Comparison of ENCODE assay signal across 24 cellular contexts in genomic region chr7:18004372-18004771, GRCh38. TPM values are rescaled to one million over a fixed set of nuclear protein-coding genes. Genes with fewer than 3 reads are reported as not detected.
A peak's percentile ranks its signal among the peaks of the same experiment; 100 is the strongest.
DNase-seq lines count a peak whose midpoint lies in the region; ATAC-seq and TF ChIP-seq lines count a peak whose summit lies in the region.
"Had no signal": no experiment of that assay in that cellular context is flagged by ENCODE, and none has a peak within 500 bp of the region (broad histone marks: within the 10 kb centered on the region; RNA-seq: fewer than 3 reads in every experiment).

No MANE protein-coding gene starts in this region.

- H3K27ac Mint-ChIP-seq in activated CD4-positive, alpha-beta T cell treated with anti-CD3 and anti-CD28 coated beads, Interleukin-2, amount 10 ng/mL, durations not matched to agents 24 days and 14 days, result no peak overlapping the region
- H3K27ac Mint-ChIP-seq: CD4-positive, alpha-beta T cell had no signal

- no peaks in the 10 kb centered on the region for H3K4me1 ChIP-seq in gastroesophageal sphincter
- H3K4me1 ChIP-seq: BLaER1 had no signal

- no peak overlapping the region for H3K4me3 Mint-ChIP-seq in activated CD4-positive, alpha-beta T cell treated with anti-CD3 and anti-CD28 coated beads, Interleukin-2, amount 10 ng/mL, durations not matched to agents 24 days and 14 days
- H3K4me3 Mint-ChIP-seq: CD4-positive, alpha-beta T cell had no signal

- peak; percentile 4 for TF ChIP-seq CTCF in retinal pigment epithelial cell (conservative IDR thresholded peaks at IDR 0.05; ENCODE audit: low read depth, low read length)
- no peak for TF ChIP-seq CTCF in gastroesophageal sphincter (IDR thresholded peaks at IDR 0.05)

- no peaks in the 10 kb centered on the region for H3K27me3 ChIP-seq in gastroesophageal sphincter
- H3K27me3 ChIP-seq: BLaER1 had no signal

- no peaks in the 10 kb centered on the region for H3K9me3 ChIP-seq in gastroesophageal sphincter
- H3K9me3 ChIP-seq: BLaER1 had no signal

- H3K9me3 Mint-ChIP-seq in activated CD4-positive, alpha-beta T cell treated with anti-CD3 and anti-CD28 coated beads, Interleukin-2, amount 10 ng/mL, durations not matched to agents 24 days and 14 days, result peaks cover 5% of the 10 kb centered on the region
- H3K9me3 Mint-ChIP-seq: CD4-positive, alpha-beta T cell had no signal

- no peak for TF ChIP-seq EP300 in gastroesophageal sphincter (IDR thresholded peaks at IDR 0.05)

- no peak overlapping the region for H3K27ac ChIP-seq in gastroesophageal sphincter
- H3K27ac ChIP-seq: 22Rv1, BLaER1 had no signal

- no peak overlapping the region for H3K4me3 ChIP-seq in retinal pigment epithelial cell (ENCODE audit: low read length)
- H3K4me3 ChIP-seq in gastroesophageal sphincter, result no peak overlapping the region
- H3K4me3 ChIP-seq: BLaER1 had no signal

- no peaks in the 10 kb centered on the region for H3K4me1 Mint-ChIP-seq in activated CD4-positive, alpha-beta T cell treated with anti-CD3 and anti-CD28 coated beads, Interleukin-2, amount 10 ng/mL, durations not matched to agents 24 days and 14 days

- WGBS in gastroesophageal sphincter (ENCODE audit: low coverage in 1 of 2), 2 donors, result 65 to 83% methylated on average over 3 of the region's 3 CpGs

- TF ChIP-seq POLR2A in gastroesophageal sphincter (IDR thresholded peaks at IDR 0.05), result no peak

- DNase-seq in activated CD4-positive, alpha-beta T cell treated with anti-CD3 and anti-CD28 coated beads, Interleukin-2, amount 10 ng/mL, durations not matched to agents 24 days and 14 days, result peak; percentile 28
- no peak for DNase-seq in activated CD4-positive, alpha-beta T cell treated with anti-CD3 and anti-CD28 coated beads for 1 hour
- DNase-seq in dedifferentiated amniotic fluid mesenchymal stem cell (ENCODE audit: extremely low spot score) (peak; percentile 19), retinal pigment epithelial cell (ENCODE audit: low read depth) (peak; percentile 23), HUDEP-2 (lab: John Stamatoyannopoulos, UW; ENCODE audit: unreplicated experiment in 76 of 76) (no peak)
- DNase-seq: ACHN; CD4-positive, alpha-beta T cell; DND-41; KBM-7; MM.1S; NCI-H1092 treated with DMSO at 0.1 percent for 48 hours; NCI-H1436 treated with DMSO at 0.1 percent for 48 hours; NCI-H2029; NCI-H2227 treated with DMSO at 0.1 percent for 48 hours; NCI-H510A treated with DMSO at 0.1 percent for 48 hours; NCI-H748 treated with DMSO at 0.1 percent for 48 hours; SIG-M5 had no signal

- peak; percentile 49 for ATAC-seq in SK-N-SH treated with all-trans-retinoic acid at 6 μM for 48 hours
- ATAC-seq in HG03095 (IDR thresholded peaks at IDR 0.05; ENCODE audit: unreplicated experiment), result no peak
- no peak for ATAC-seq in gastroesophageal sphincter
- ATAC-seq: HepG2 had no signal

- intact Hi-C loops in activated CD4-positive, alpha-beta T cell treated with anti-CD3 and anti-CD28 coated beads, Interleukin-2, amount 10 ng/mL, durations not matched to agents 24 days and 14 days (cut with micrococcal nuclease), result no loop called here

- H3K36me3 ChIP-seq in gastroesophageal sphincter, result no peaks in the 10 kb centered on the region
- H3K36me3 ChIP-seq: BLaER1 had no signal

- no peaks in the 10 kb centered on the region for H3K27me3 Mint-ChIP-seq in activated CD4-positive, alpha-beta T cell treated with anti-CD3 and anti-CD28 coated beads, Interleukin-2, amount 10 ng/mL, durations not matched to agents 24 days and 14 days
- H3K27me3 Mint-ChIP-seq: CD4-positive, alpha-beta T cell had no signal

- no peaks in the 10 kb centered on the region for H3K36me3 Mint-ChIP-seq in activated CD4-positive, alpha-beta T cell treated with anti-CD3 and anti-CD28 coated beads, Interleukin-2, amount 10 ng/mL, durations not matched to agents 24 days and 14 days (ENCODE audit: low read depth)

TF ChIP-seq in SK-N-SH treated with all-trans-retinoic acid at 6 μM for 48 hours, 23 proteins besides CTCF, POLR2A, EP300 and RAD21:
- TF ChIP-seq ZFP3 (CRISPR knock-in tag; IDR thresholded peaks at IDR 0.05) (no peak), GLIS3 (CRISPR knock-in tag; IDR thresholded peaks at IDR 0.05) (no peak), ZNF565 (CRISPR knock-in tag; conservative IDR thresholded peaks at IDR 0.05; ENCODE audit: low read depth) (no peak), CREB5 (CRISPR knock-in tag; IDR thresholded peaks at IDR 0.05; ENCODE audit: low read depth) (no peak), PPARA (CRISPR knock-in tag; IDR thresholded peaks at IDR 0.05; ENCODE audit: borderline replicate concordance) (no peak), ARNTL (CRISPR knock-in tag; IDR thresholded peaks at IDR 0.05; ENCODE audit: borderline replicate concordance, low read depth) (no peak), ZC3H10 (CRISPR knock-in tag; IDR thresholded peaks at IDR 0.05) (no peak), SNAI2 (CRISPR knock-in tag; IDR thresholded peaks at IDR 0.05) (no peak), TOX (CRISPR knock-in tag; IDR thresholded peaks at IDR 0.05; ENCODE audit: borderline replicate concordance) (no peak), ZNF8 (CRISPR knock-in tag; IDR thresholded peaks at IDR 0.05) (no peak)

RNA-seq across cellular contexts. Expression of gene PRPS1L1, which starts 23.3 kb away (rescaled TPM):
- total RNA-seq in activated CD4-positive, alpha-beta T cell treated with anti-CD3 and anti-CD28 coated beads, Interleukin-2, amount 10 ng/mL, durations not matched to agents 24 days and 14 days, result not detected in 2 replicates
- total RNA-seq in gastroesophageal sphincter, result not detected
- total RNA-seq: CD4-positive, alpha-beta T cell; H4; HepG2 had no signal

Comparison
In these comparisons a context has a peak if more than half of its experiments do, and no peak if none do; other contexts are left out.
1. DNase-seq: peak in activated CD4-positive, alpha-beta T cell treated with anti-CD3 and anti-CD28 coated beads, Interleukin-2, amount 10 ng/mL, durations not matched to agents 24 days and 14 days (single experiment), dedifferentiated amniotic fluid mesenchymal stem cell (single experiment) and retinal pigment epithelial cell (single experiment); none in activated CD4-positive, alpha-beta T cell treated with anti-CD3 and anti-CD28 coated beads for 1 hour (single experiment) and HUDEP-2 (0 of 76).